Comparison of ENCODE assay signal across 8 cellular contexts in the genomic region with DNA sequence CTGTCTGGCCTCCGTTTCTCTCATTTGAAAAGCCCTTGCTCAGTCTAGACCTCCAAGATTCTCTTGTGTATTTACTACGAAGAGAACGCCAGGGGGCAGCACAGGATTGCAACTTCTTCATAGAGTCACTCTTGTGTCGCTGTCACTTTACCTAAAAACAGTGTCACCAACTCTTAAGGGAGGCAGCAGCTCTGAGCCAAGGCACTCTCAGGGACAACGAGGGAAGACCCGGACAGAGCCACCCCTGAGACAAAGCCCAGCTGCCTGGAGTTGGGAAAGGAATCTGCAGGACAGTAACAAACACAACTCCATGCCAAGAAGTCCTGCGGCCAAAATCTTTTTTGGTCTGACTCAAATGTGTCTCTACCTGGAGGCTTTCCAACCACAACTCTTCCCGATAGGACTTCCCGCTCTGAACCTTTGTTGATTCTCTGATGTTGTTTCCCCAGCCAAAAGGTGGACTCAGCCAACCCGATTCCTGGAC. TPM values are rescaled to one million over a fixed set of nuclear protein-coding genes. Genes with fewer than 3 reads are reported as not detected.
DNase-seq lines count a peak whose midpoint lies in the region; ATAC-seq and TF ChIP-seq lines count a peak whose summit lies in the region.

No MANE protein-coding gene starts in this region.

- no peaks in the 10 kb centered on the region for H3K27me3 ChIP-seq in OCI-LY1 (ENCODE audit: insufficient read depth, low read length)
- no peaks in the 10 kb centered on the region for H3K27me3 ChIP-seq in naive thymus-derived CD4-positive, alpha-beta T cell (ENCODE audit: control insufficient read depth in 2 of 2, insufficient read depth in 2 of 2, low read length in 2 of 2)

- no peaks in the 10 kb centered on the region for H3F3A ChIP-seq in OCI-LY1 (ENCODE audit: insufficient read depth, low read length)

- POLR2A ChIA-PET in naive thymus-derived CD4-positive, alpha-beta T cell (lab: Charles Lee), result interaction anchor here (0.5 to 1.9 kb wide), 8 partner anchors 8 to 522 kb away, joined by 3 to 8 read pairs (median 3); partner anchors contain the start of gene RPAP3

- H4K20me1 ChIP-seq in OCI-LY1 (ENCODE audit: insufficient read depth, low read length), result no peaks in the 10 kb centered on the region

- peaks cover 0 to 8% (median 0%) of the 10 kb centered on the region in 5 donors for H3K36me3 Mint-ChIP-seq in naive thymus-derived CD4-positive, alpha-beta T cell
- H3K36me3 Mint-ChIP-seq in stimulated activated effector memory CD8-positive, alpha-beta T cell treated with anti-CD3 and anti-CD28 coated beads, Interleukin-12 subunit alpha, Interleukin-12 subunit beta, amount 100 ng/mL, for 72 hours, result peaks cover 7% of the 10 kb centered on the region

- H3K27ac ChIP-seq in OCI-LY1 (ENCODE audit: low read depth, low read length, poor library complexity, severe bottlenecking), result no peak overlapping the region
- no peak overlapping the region for H3K27ac ChIP-seq in naive thymus-derived CD4-positive, alpha-beta T cell (ENCODE audit: low read depth, low read length)

- H3K4me2 ChIP-seq in OCI-LY1 (ENCODE audit: low read length), result no peak overlapping the region

- no peak overlapping the region for H2AFZ ChIP-seq in OCI-LY1 (ENCODE audit: low read length)

- peaks cover 5% of the 10 kb centered on the region for H3K4me1 ChIP-seq in OCI-LY1 (ENCODE audit: insufficient read depth, low read length, severe bottlenecking)
- H3K4me1 ChIP-seq in naive thymus-derived CD4-positive, alpha-beta T cell (ENCODE audit: control insufficient read depth in 2 of 2, insufficient read depth in 2 of 2, low read length in 2 of 2), result peaks cover 0 to 25% of the 10 kb centered on the region in 2 donors

- ATAC-seq in GM19455 (IDR thresholded peaks at IDR 0.05; ENCODE audit: unreplicated experiment), result peak; percentile 72
- ATAC-seq in esophagus mucosa, result peak; percentile 51
- peak; percentile 87 for ATAC-seq in naive thymus-derived CD4-positive, alpha-beta T cell
- ATAC-seq in stimulated activated effector memory CD8-positive, alpha-beta T cell treated with anti-CD3 and anti-CD28 coated beads, Interleukin-12 subunit alpha, Interleukin-12 subunit beta, amount 100 ng/mL, for 72 hours, result peak; percentile 87

- H3K4me3 Mint-ChIP-seq in naive thymus-derived CD4-positive, alpha-beta T cell, result peak overlapping the region in 7 of 10 donors; percentile 15 to 54 (median 44)
- H3K4me3 Mint-ChIP-seq in stimulated activated effector memory CD8-positive, alpha-beta T cell treated with anti-CD3 and anti-CD28 coated beads, Interleukin-12 subunit alpha, Interleukin-12 subunit beta, amount 100 ng/mL, for 72 hours, result no peak overlapping the region

- CTCF ChIA-PET in naive thymus-derived CD4-positive, alpha-beta T cell (lab: Charles Lee), result interaction anchor here (0.6 to 7.1 kb wide), 25 partner anchors 8 to 683 kb away, joined by 3 to 67 read pairs (median 4); partner anchors contain the start of genes RAPGEF3, RPAP3 and SLC48A1

- no peak overlapping the region for H3K9ac ChIP-seq in OCI-LY1 (ENCODE audit: low read length)

- H3K9me3 Mint-ChIP-seq in naive thymus-derived CD4-positive, alpha-beta T cell, result no peaks in the 10 kb centered on the region
- no peaks in the 10 kb centered on the region for H3K9me3 Mint-ChIP-seq in stimulated activated effector memory CD8-positive, alpha-beta T cell treated with anti-CD3 and anti-CD28 coated beads, Interleukin-12 subunit alpha, Interleukin-12 subunit beta, amount 100 ng/mL, for 72 hours

- H3K36me3 ChIP-seq in OCI-LY1 (ENCODE audit: insufficient read depth, low read length), result no peaks in the 10 kb centered on the region
- no peaks in the 10 kb centered on the region for H3K36me3 ChIP-seq in naive thymus-derived CD4-positive, alpha-beta T cell (ENCODE audit: control insufficient read depth in 2 of 3, insufficient read depth in 3 of 3, low read length in 3 of 3)

- DNase-seq in C1 segment of cervical spinal cord (lab: John Stamatoyannopoulos, UW), result peak in 12 of 14 donors; percentile 12 to 85 (median 71)
- peak; percentile 65 for DNase-seq in HuH-7 (ENCODE audit: low spot score)
- peak; percentile 86 for DNase-seq in activated CD8-positive, alpha-beta memory T cell treated with anti-CD3 and anti-CD28 coated beads, Interleukin-2, amount 50 U/mL, for 48 hours
- peak; percentile 56 to 83 (median 75) for DNase-seq in naive thymus-derived CD4-positive, alpha-beta T cell
- DNase-seq in stimulated activated effector memory CD8-positive, alpha-beta T cell treated with anti-CD3 and anti-CD28 coated beads, Interleukin-12 subunit alpha, Interleukin-12 subunit beta, amount 100 ng/mL, for 72 hours (ENCODE audit: low spot score in 2 of 2), result peak; percentile 53 to 82

- intact Hi-C loops in naive thymus-derived CD4-positive, alpha-beta T cell (cut with micrococcal nuclease), result loop anchor here (1.0 to 10.0 kb wide), 18 partner anchors 9 to 903 kb away; partner anchors contain the start of genes RPAP3 (in 1 of the 2), SENP1 (in 1 of the 2), TMEM106C (in 1 of the 2) and VDR (in 1 of the 2)

- H3K4me1 Mint-ChIP-seq in naive thymus-derived CD4-positive, alpha-beta T cell, result peaks cover 17 to 34% (median 26%) of the 10 kb centered on the region in 7 donors
- peaks cover 14% of the 10 kb centered on the region for H3K4me1 Mint-ChIP-seq in stimulated activated effector memory CD8-positive, alpha-beta T cell treated with anti-CD3 and anti-CD28 coated beads, Interleukin-12 subunit alpha, Interleukin-12 subunit beta, amount 100 ng/mL, for 72 hours

- no peak overlapping the region for H3K4me3 ChIP-seq in OCI-LY1 (ENCODE audit: low read depth, low read length, poor library complexity, severe bottlenecking)
- H3K4me3 ChIP-seq in naive thymus-derived CD4-positive, alpha-beta T cell (ENCODE audit: low read length), result no peak overlapping the region

- no peaks in the 10 kb centered on the region for H3K79me2 ChIP-seq in OCI-LY1 (ENCODE audit: insufficient read depth, low read length)

- H3K9me2 ChIP-seq in OCI-LY1 (ENCODE audit: low read depth, low read length), result no peaks in the 10 kb centered on the region

- H3K9me3 ChIP-seq in OCI-LY1 (ENCODE audit: low read length), result no peaks in the 10 kb centered on the region
- no peaks in the 10 kb centered on the region for H3K9me3 ChIP-seq in naive thymus-derived CD4-positive, alpha-beta T cell (ENCODE audit: control insufficient read depth in 2 of 3, low read length in 3 of 3)

- no peaks in the 10 kb centered on the region for H3K27me3 Mint-ChIP-seq in naive thymus-derived CD4-positive, alpha-beta T cell

- TF ChIP-seq CTCF in OCI-LY1 (IDR thresholded peaks at IDR 0.05; ENCODE audit: low read length), result peak; percentile 78

- H3K27ac Mint-ChIP-seq in naive thymus-derived CD4-positive, alpha-beta T cell, result peak overlapping the region; percentile 26 to 91 (median 81)
- H3K27ac Mint-ChIP-seq in stimulated activated effector memory CD8-positive, alpha-beta T cell treated with anti-CD3 and anti-CD28 coated beads, Interleukin-12 subunit alpha, Interleukin-12 subunit beta, amount 100 ng/mL, for 72 hours, result peak overlapping the region; percentile 50

RNA-seq across cellular contexts. Expression of gene RPAP3, which starts 9.6 kb away (rescaled TPM):
- total RNA-seq in esophagus mucosa, result 18.2 TPM
- 10 to 100 TPM; 28.5 to 51.3 (median 43.9) TPM for total RNA-seq in naive thymus-derived CD4-positive, alpha-beta T cell
- 10 to 100 TPM; 36.7 to 48.9 TPM for polyA plus RNA-seq in naive thymus-derived CD4-positive, alpha-beta T cell

RNA-seq across cellular contexts. Expression of gene ENDOU, which starts 9.9 kb away (rescaled TPM):
- total RNA-seq in esophagus mucosa, result 66.9 TPM
- not detected for total RNA-seq in naive thymus-derived CD4-positive, alpha-beta T cell
- not detected for polyA plus RNA-seq in naive thymus-derived CD4-positive, alpha-beta T cell

RNA-seq across cellular contexts. Expression of gene RAPGEF3, which starts 43.2 kb away (rescaled TPM):
- total RNA-seq in esophagus mucosa, result 16.5 TPM
- 1 to 10 TPM in 2 of 5 experiments, under 1 TPM in 2, not detected in 1; 0.08 to 1.9 (median 1.1) TPM for total RNA-seq in naive thymus-derived CD4-positive, alpha-beta T cell
- under 1 TPM in 1 of 2 donors, not detected in 1; 0.15 TPM for polyA plus RNA-seq in naive thymus-derived CD4-positive, alpha-beta T cell

RNA-seq across cellular contexts. Expression of gene SLC48A1, which starts 57.6 kb away (rescaled TPM):
- 19.8 TPM for total RNA-seq in esophagus mucosa
- total RNA-seq in naive thymus-derived CD4-positive, alpha-beta T cell, result 10 to 100 TPM in 2 of 5 experiments, 1 to 10 TPM in 3; 6.7 to 14.3 (median 10.0) TPM
- polyA plus RNA-seq in naive thymus-derived CD4-positive, alpha-beta T cell, result 10 to 100 TPM; 12.5 to 15.6 TPM

Comparison
In these comparisons a context has a peak if more than half of its experiments do, and no peak if none do; other contexts are left out.
1. RNA of gene ENDOU, which starts 9.9 kb away (total RNA-seq): 66.9 TPM in esophagus mucosa (single experiment); not detected in naive thymus-derived CD4-positive, alpha-beta T cell; every median in the first group is over 10 times any median in the second.
2. Peak in every context shown above with its lines, with median percentiles within 50 percentile points of each other: DNase-seq and ATAC-seq.